In genomic region chr1:79550402-79550801, GRCh38 we compare ENCODE assay signal across 24 cellular contexts.
"Had no signal": no experiment of that assay in that cellular context is flagged by ENCODE, and none has a peak within 500 bp of the region (broad histone marks: within the 10 kb centered on the region; RNA-seq: fewer than 3 reads in every experiment).

No MANE protein-coding gene starts in this region.

- H3K4me3 ChIP-seq: colonic mucosa, coronary artery, dorsolateral prefrontal cortex, esophagus muscularis mucosa, esophagus squamous epithelium, gastrocnemius medialis, gastroesophageal sphincter, heart left ventricle, heart right ventricle had no signal

- DNase-seq: colonic mucosa; cortex of kidney; dermis blood vessel endothelial cell; dorsolateral prefrontal cortex; effector CD4-positive, alpha-beta T cell; effector CD8-positive, alpha-beta T cell; effector memory CD4-positive, alpha-beta T cell; effector memory CD8-positive, alpha-beta T cell; endodermal cell; erythroblast; esophagus squamous epithelium; foreskin fibroblast; foreskin keratinocyte; foreskin melanocyte; gastrocnemius medialis; glutamatergic neuron; head of caudate nucleus; heart left ventricle; heart right ventricle had no signal

- H3K27me3 ChIP-seq: colonic mucosa, dorsolateral prefrontal cortex, esophagus muscularis mucosa, esophagus squamous epithelium, foreskin keratinocyte, gastrocnemius medialis, gastroesophageal sphincter, heart left ventricle, heart right ventricle had no signal

- ATAC-seq: effector memory CD8-positive, alpha-beta T cell; esophagus mucosa; foreskin keratinocyte; gastrocnemius medialis; gastroesophageal sphincter; heart left ventricle; heart right ventricle had no signal

- H3K9me3 ChIP-seq: colonic mucosa, esophagus muscularis mucosa, esophagus squamous epithelium, gastrocnemius medialis, gastroesophageal sphincter, heart left ventricle, heart right ventricle had no signal

- H3K27ac ChIP-seq: colonic mucosa, coronary artery, dorsolateral prefrontal cortex, epithelial cell of prostate, esophagus muscularis mucosa, esophagus squamous epithelium, foreskin keratinocyte, gastrocnemius medialis, gastroesophageal sphincter, heart left ventricle, heart right ventricle had no signal

- H3K4me1 ChIP-seq: colonic mucosa, esophagus muscularis mucosa, esophagus squamous epithelium, foreskin keratinocyte, gastrocnemius medialis, gastroesophageal sphincter, heart left ventricle, heart right ventricle had no signal

- H3K36me3 ChIP-seq: colonic mucosa, esophagus muscularis mucosa, esophagus squamous epithelium, gastrocnemius medialis, gastroesophageal sphincter, heart left ventricle, heart right ventricle had no signal
